Comparison of ENCODE assay signal across 13 cellular contexts in genomic region chr10:89002234-89002978, GRCh38. TPM values are rescaled to one million over a fixed set of nuclear protein-coding genes. Genes with fewer than 3 reads are reported as not detected.
DNase-seq lines count a peak whose midpoint lies in the region; ATAC-seq, FAIRE-seq and TF ChIP-seq lines count a peak whose summit lies in the region.
"Had no signal": no experiment of that assay in that cellular context is flagged by ENCODE, and none has a peak within 500 bp of the region (broad histone marks: within the 10 kb centered on the region; RNA-seq: fewer than 3 reads in every experiment).

No MANE protein-coding gene starts in this region.

- intact Hi-C loops in natural killer cell (cut with micrococcal nuclease) (no loop called here), A673 (cut with micrococcal nuclease; ENCODE audit: unreplicated experiment) (no loop called here)

- POLR2A ChIA-PET in A673 (lab: Charles Lee; ENCODE audit: low non-redundant PET), result no interaction called here

- H3K27ac Mint-ChIP-seq in natural killer cell, result peak overlapping the region; percentile 11 to 21

- peaks cover 30% of the 10 kb centered on the region for H3K4me1 ChIP-seq in A673 (ENCODE audit: insufficient read depth, low read length, poor library complexity, severe bottlenecking)

- DNase-seq in GM18507 (ENCODE audit: extremely low spot score, insufficient read length, low read depth) (no peak), natural killer cell (no peak), COR-L47 (lab: John Stamatoyannopoulos, UW) (no peak), A673 (ENCODE audit: low spot score) (no peak), NCI-H2171 (lab: John Stamatoyannopoulos, UW) (no peak), DMS53 treated with DMSO at 0.1 percent for 48 hours (lab: John Stamatoyannopoulos, UW; ENCODE audit: unreplicated experiment) (no peak)
- DNase-seq: DMS79; NCI-H524 treated with DMSO at 0.1 percent for 48 hours; pancreas; stimulated activated CD4-positive, alpha-beta T cell treated with anti-CD3 and anti-CD28 coated beads, Interleukin-4, amount 100 ng/mL, for 4 hours had no signal

- H3K4me1 Mint-ChIP-seq in natural killer cell, result peaks cover 10 to 18% of the 10 kb centered on the region in 2 donors

- H3K4me3 ChIP-seq in A673 (ENCODE audit: low read depth, low read length, poor library complexity, severe bottlenecking), result no peak overlapping the region
- H3K4me3 ChIP-seq: pancreas, thoracic aorta had no signal

- H3K27me3 ChIP-seq in A673 (replicated peaks; ENCODE audit: insufficient read depth, low read depth, low read length, poor library complexity), result no peaks in the 10 kb centered on the region
- H3K27me3 ChIP-seq: pancreas had no signal

- peaks cover 7% of the 10 kb centered on the region for H3K36me3 Mint-ChIP-seq in natural killer cell

- no peak overlapping the region for H3K4me3 Mint-ChIP-seq in natural killer cell

- ATAC-seq in GM21423 (IDR thresholded peaks at IDR 0.05; ENCODE audit: unreplicated experiment), result peak; percentile 39
- no peak for ATAC-seq in natural killer cell

- TF ChIP-seq CTCF in VCaP (conservative IDR thresholded peaks at IDR 0.05) (no peak), natural killer cell (IDR thresholded peaks at IDR 0.05) (no peak), A673 (conservative IDR thresholded peaks at IDR 0.05; ENCODE audit: low read depth, low read length) (no peak)

- H3K9me3 ChIP-seq in A673 (ENCODE audit: low read depth, low read length, poor library complexity, severe bottlenecking), result no peaks in the 10 kb centered on the region
- H3K9me3 ChIP-seq: pancreas, thoracic aorta had no signal

- H3K27me3 Mint-ChIP-seq in natural killer cell (ENCODE audit: low read depth in 2 of 2), result no peaks in the 10 kb centered on the region

- peak; percentile 74 for FAIRE-seq in GM18507 (lab: Jason Lieb, UNC)
- FAIRE-seq: pancreas had no signal

- peaks cover 26% of the 10 kb centered on the region for H3K36me3 ChIP-seq in A673 (ENCODE audit: insufficient read depth, low read length, poor library complexity, severe bottlenecking)
- H3K36me3 ChIP-seq: pancreas had no signal

- CTCF ChIA-PET in A673 (lab: Charles Lee), result no interaction called here

- no TSS peak for BruUV-seq in A673 (replicated peaks; lab: Mats Ljungman, UMichigan)

- H3K27ac ChIP-seq in VCaP, result peak overlapping the region; percentile 65
- H3K27ac ChIP-seq in A673 (ENCODE audit: low read depth, low read length, poor library complexity, severe bottlenecking), result no peak overlapping the region
- H3K27ac ChIP-seq: pancreas, thoracic aorta had no signal

- no peaks in the 10 kb centered on the region for H3K9me3 Mint-ChIP-seq in natural killer cell

RNA-seq across cellular contexts. Expression of gene FAS, which starts 11.8 kb away (rescaled TPM):
- 10 to 100 TPM; 17.3 to 29.9 (median 26.5) TPM for total RNA-seq in natural killer cell
- total RNA-seq in A673 (2021), result 30.4 and 40.3 TPM in 2 replicates

RNA-seq across cellular contexts. Expression of gene ACTA2, which starts 49.8 kb away (rescaled TPM):
- total RNA-seq in natural killer cell (10 to 100 TPM in 1 of 3 donors, 1 to 10 TPM in 2; 5.0 to 13.1 (median 7.4) TPM), A673 (2021) (52.2 and 78.4 TPM in 2 replicates)
